Comparison of ENCODE assay signal across 22 cellular contexts in the genomic region with DNA sequence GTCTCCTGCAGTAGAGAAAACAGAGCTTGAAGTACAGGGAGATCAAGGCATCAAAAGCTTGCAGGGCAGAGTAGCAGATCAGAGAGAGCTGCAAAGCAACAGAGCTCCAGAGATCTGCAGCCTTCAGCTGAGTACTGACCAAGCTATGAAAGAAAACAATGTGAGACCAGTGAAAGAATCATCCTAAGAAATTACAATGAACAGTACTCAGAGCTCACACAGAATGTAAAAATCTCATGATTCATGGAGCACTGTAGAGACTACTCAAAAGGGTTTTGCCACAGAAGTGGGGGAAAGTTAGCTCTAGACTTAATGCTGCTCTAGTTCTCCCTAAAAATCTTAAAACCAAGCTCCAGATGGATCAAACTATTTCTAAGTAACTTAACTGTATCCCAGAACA.
DNase-seq lines count a peak whose midpoint lies in the region.
"Had no signal": no experiment of that assay in that cellular context is flagged by ENCODE, and none has a peak within 500 bp of the region (broad histone marks: within the 10 kb centered on the region; RNA-seq: fewer than 3 reads in every experiment).

No MANE protein-coding gene starts in this region.

- peaks cover 17% of the 10 kb centered on the region for H3K4me1 ChIP-seq in adipocyte (ENCODE audit: control insufficient read depth, insufficient read depth, low read length)
- H3K4me1 ChIP-seq: breast epithelium, heart left ventricle had no signal

- peak; percentile 56 for DNase-seq in EH (ENCODE audit: low read depth)
- DNase-seq in adipocyte (ENCODE audit: low read depth), result peak; percentile 38
- peak; percentile 74 for DNase-seq in foreskin melanocyte
- peak; percentile 18 for DNase-seq in skeletal muscle cell (ENCODE audit: low read depth)
- DNase-seq in cerebellar cortex (ENCODE audit: low spot score), result no peak
- no peak for DNase-seq in stimulated activated CD4-positive, alpha-beta T cell treated with anti-CD3 and anti-CD28 coated beads, Interleukin-15, amount 100 ng/mL, for 24 hours
- no peak for DNase-seq in HUDEP-2 (lab: John Stamatoyannopoulos, UW; ENCODE audit: unreplicated experiment in 76 of 76)
- DNase-seq: activated CD8-positive, alpha-beta T cell treated with anti-CD3 and anti-CD28 coated beads, Interleukin-2, amount 10 ng/mL, durations not matched to agents 7 days and 5 days; activated naive CD4-positive, alpha-beta T cell treated with anti-CD3 and anti-CD28 coated beads, Interleukin-2, amount 10 ng/mL, durations not matched to agents 7 days and 5 days; amniotic stem cell; Karpas-422; left ventricle myocardium superior; NCI-H1417 treated with DMSO at 0.1 percent for 48 hours; NCI-H2081 treated with DMSO at 0.1 percent for 48 hours; NCI-H2227 treated with DMSO at 0.1 percent for 48 hours; NCI-H69; Right ventricle myocardium superior; stimulated activated naive CD4-positive, alpha-beta T cell treated with Interleukin-2 at 50 U/mL for 16 hours had no signal

- no peak overlapping the region for H3K9ac ChIP-seq in adipocyte (ENCODE audit: low read length)

- no peaks in the 10 kb centered on the region for H3K36me3 ChIP-seq in adipocyte (ENCODE audit: control insufficient read depth, insufficient read depth, low read length, severe bottlenecking)
- H3K36me3 ChIP-seq: breast epithelium, heart left ventricle, neutrophil had no signal

- no peaks in the 10 kb centered on the region for H3K27me3 ChIP-seq in adipocyte (replicated peaks; ENCODE audit: control insufficient read depth, insufficient read depth, low read length)
- H3K27me3 ChIP-seq: breast epithelium, heart left ventricle, neutrophil had no signal

- H3K9me3 ChIP-seq in adipocyte (ENCODE audit: control insufficient read depth, low read length), result no peaks in the 10 kb centered on the region
- H3K9me3 ChIP-seq: breast epithelium, neutrophil had no signal

- H3K4me3 ChIP-seq in adipocyte (ENCODE audit: low read length) (no peak overlapping the region), skeletal muscle cell (ENCODE audit: low read depth, low read length) (no peak overlapping the region)
- H3K4me3 ChIP-seq: breast epithelium, heart left ventricle, skin epidermis had no signal

Comparison
In these comparisons a context has a peak if more than half of its experiments do, and no peak if none do; other contexts are left out.
1. DNase-seq: peak in EH (single experiment), adipocyte (single experiment), foreskin melanocyte (single experiment) and skeletal muscle cell (single experiment); none in cerebellar cortex (single experiment), stimulated activated CD4-positive, alpha-beta T cell treated with anti-CD3 and anti-CD28 coated beads, Interleukin-15, amount 100 ng/mL, for 24 hours (single experiment) and HUDEP-2 (0 of 76).